8 cellular contexts compared by ENCODE assay signal in the genomic region with DNA sequence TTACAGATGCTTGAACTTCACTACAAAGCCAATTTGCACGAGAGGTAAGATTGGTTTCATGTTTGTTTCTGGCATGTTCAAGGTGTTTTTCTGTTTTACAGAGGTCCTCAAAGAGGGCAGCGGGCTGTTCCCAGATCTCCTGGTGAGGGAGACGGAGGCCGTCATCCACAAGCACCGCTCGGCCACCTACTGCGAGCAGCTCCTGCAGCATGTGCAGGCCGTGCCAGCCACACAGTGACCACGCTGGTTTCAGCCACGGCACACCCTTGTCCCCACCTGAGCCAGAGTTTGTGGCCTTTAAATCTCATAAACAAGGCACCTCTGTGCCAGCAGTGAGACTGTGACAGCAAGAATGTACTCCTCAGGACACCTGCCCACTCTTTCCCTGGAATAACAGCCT.
"Had no signal": no experiment of that assay in that cellular context is flagged by ENCODE, and none has a peak within 500 bp of the region (broad histone marks: within the 10 kb centered on the region; RNA-seq: fewer than 3 reads in every experiment).

No MANE protein-coding gene starts in this region.

- DNase-seq: H9, HCEC 1CT, KBM-7 had no signal

- H3K27ac ChIP-seq: HL-60 had no signal

- H2AFZ ChIP-seq: GM23338 had no signal

- H3K4me2 ChIP-seq: GM23338 had no signal

- FAIRE-seq: H1, H54, HepG2 had no signal

- H3K4me3 ChIP-seq: GM23338 had no signal
